In genomic region chr12:64679487-64679983, GRCh38 we compare ENCODE assay signal across 8 cellular contexts.
DNase-seq lines count a peak whose midpoint lies in the region; ATAC-seq and TF ChIP-seq lines count a peak whose summit lies in the region.

No MANE protein-coding gene starts in this region.

- H3K79me2 ChIP-seq in HCT116 (ENCODE audit: insufficient read depth, low read length): peaks cover 69% of the 10 kb centered on the region

- peaks cover 2 to 8% of the 10 kb centered on the region in 2 donors for H3K36me3 Mint-ChIP-seq in activated T-cell treated with anti-CD3 and anti-CD28 coated beads, Interleukin-2, amount 50 U/mL, for 72 hours (ENCODE audit: insufficient read depth in 2 of 2)

- no peaks in the 10 kb centered on the region for H3K9me2 ChIP-seq in HCT116 (ENCODE audit: insufficient read depth)

- H3K27me3 ChIP-seq in HCT116 (ENCODE audit: insufficient read depth, low read length) (no peaks in the 10 kb centered on the region), prostate gland (replicated peaks; ENCODE audit: insufficient read depth) (no peaks in the 10 kb centered on the region)

- TF ChIP-seq CTCF in AG10803 (conservative IDR thresholded peaks at IDR 0.05; ENCODE audit: low read length): no peak
- TF ChIP-seq CTCF in HCT116 (IDR thresholded peaks at IDR 0.05 in 2 of 3, conservative IDR thresholded peaks at IDR 0.05 in 1 of 3; ENCODE audit: borderline replicate concordance in 1 of 3, insufficient read depth in 1 of 3, low read depth in 2 of 3, low read length in 2 of 3): no peak
- no peak for TF ChIP-seq CTCF in fibroblast of mammary gland (conservative IDR thresholded peaks at IDR 0.05; ENCODE audit: control insufficient read depth, insufficient read depth, low read depth, low read length)
- no peak for TF ChIP-seq CTCF in prostate gland (IDR thresholded peaks at IDR 0.05)

- DNase-seq in AG10803 (ENCODE audit: low read depth) (peak; percentile 81), HCT116 (ENCODE audit: low read depth, low spot score) (peak; percentile 74), NCI-H460 (ENCODE audit: extremely low read depth, low read depth) (peak; percentile 95), fibroblast of mammary gland (ENCODE audit: low read depth) (peak; percentile 80), prostate gland (ENCODE audit: low spot score) (peak; percentile 74), iPS-NIHi11 (ENCODE audit: low spot score) (no peak)
- DNase-seq in activated T-cell treated with anti-CD3 and anti-CD28 coated beads, Interleukin-2, amount 50 U/mL, for 72 hours: peak; percentile 62 to 70

- H3K27ac ChIP-seq in HCT116 (ENCODE audit: low read depth, low read length) (peak overlapping the region; percentile 66), prostate gland (peak overlapping the region; percentile 35 to 36)

- H3K9me3 ChIP-seq in HCT116 (ENCODE audit: control insufficient read depth in 1 of 2, insufficient read depth in 1 of 2, low read depth in 1 of 2, low read length in 2 of 2) (no peaks in the 10 kb centered on the region), prostate gland (no peaks in the 10 kb centered on the region)

- peak overlapping the region; percentile 45 for H3K9ac ChIP-seq in HCT116 (ENCODE audit: low read length)

- peak overlapping the region; percentile 79 to 80 for H3K4me3 Mint-ChIP-seq in activated T-cell treated with anti-CD3 and anti-CD28 coated beads, Interleukin-2, amount 50 U/mL, for 72 hours

- H3K36me3 ChIP-seq in HCT116 (ENCODE audit: control insufficient read depth in 1 of 2, insufficient read depth in 2 of 2, low read length in 2 of 2) (0 out of 4 replicates have a peak, but pooled peaks cover 0 to 3% of the 10 kb centered on the region in 2 experiments), prostate gland (no peaks in the 10 kb centered on the region)

- ATAC-seq in HCT116 (peak; percentile 86), GM21381 (IDR thresholded peaks at IDR 0.05; ENCODE audit: unreplicated experiment) (no peak)
- ATAC-seq in activated T-cell treated with anti-CD3 and anti-CD28 coated beads, Interleukin-2, amount 50 U/mL, for 72 hours (replicated peaks in 1 of 2): peak; percentile 64 to 65

- CTCF ChIA-PET in HCT116 (lab: Charles Lee): interaction anchor here (1.3 to 1.5 kb wide), 3 partner anchors 17 to 130 kb away, joined by 3 to 6 read pairs (median 4); no protein-coding TSS in a partner anchor

- intact Hi-C loops in HCT116 (cut with micrococcal nuclease) (loop anchor here (2.0 kb wide), 1 partner anchor 71 kb away; no protein-coding TSS in a partner anchor), prostate gland (cut with DNase I) (no loop called here)

- TF ChIP-seq POLR2A in HCT116 (IDR thresholded peaks at IDR 0.05; ENCODE audit: borderline replicate concordance, extremely low read depth, insufficient read depth, insufficient read length) (no peak), prostate gland (IDR thresholded peaks at IDR 0.05) (no peak)

- no peaks in the 10 kb centered on the region for H4K20me1 ChIP-seq in HCT116 (ENCODE audit: insufficient read depth)

- no TSS peak for BruUV-seq in HCT116 (replicated peaks; lab: Mats Ljungman, UMichigan)

- H3K9me3 Mint-ChIP-seq in activated T-cell treated with anti-CD3 and anti-CD28 coated beads, Interleukin-2, amount 50 U/mL, for 72 hours: peaks cover 2 to 3% of the 10 kb centered on the region in 2 donors

- H3K27me3 Mint-ChIP-seq in activated T-cell treated with anti-CD3 and anti-CD28 coated beads, Interleukin-2, amount 50 U/mL, for 72 hours (ENCODE audit: low read depth): no peaks in the 10 kb centered on the region

- POLR2A ChIA-PET in HCT116 (lab: Charles Lee): interaction anchor here (0.8 kb wide), 1 partner anchor 10 kb away, joined by 5 read pairs; no protein-coding TSS in a partner anchor

- RAD21 ChIA-PET in HCT116 (lab: Charles Lee; ENCODE audit: low non-redundant PET in 1 of 2, low total read pairs in 2 of 2, uncharacterized antibody in 2 of 2, unreplicated experiment in 2 of 2): interaction anchor here in 1 of 2 experiments (1.2 kb wide), 1 partner anchor 130 kb away, joined by 3 read pairs; no protein-coding TSS in a partner anchor

- H3K4me3 ChIP-seq in AG10803 (ENCODE audit: low read length): peak overlapping the region; percentile 41
- H3K4me3 ChIP-seq in HCT116 (replicated peaks in 1 of 2; ENCODE audit: low read depth in 1 of 2, low read length in 2 of 2): peak overlapping the region; percentile 17 to 44
- peak overlapping the region; percentile 6 for H3K4me3 ChIP-seq in fibroblast of mammary gland (ENCODE audit: control insufficient read depth, low read depth, low read length)
- no peak overlapping the region for H3K4me3 ChIP-seq in prostate gland

- H3K27ac Mint-ChIP-seq in activated T-cell treated with anti-CD3 and anti-CD28 coated beads, Interleukin-2, amount 50 U/mL, for 72 hours: peak overlapping the region; percentile 87

- H2AFZ ChIP-seq in HCT116 (ENCODE audit: low read depth, low read length, poor library complexity, severe bottlenecking): no peak overlapping the region

- H3K4me2 ChIP-seq in HCT116 (ENCODE audit: low read length): peak overlapping the region; percentile 74

- H3K4me1 ChIP-seq in HCT116 (ENCODE audit: control insufficient read depth in 1 of 2, insufficient read depth in 2 of 2, low read length in 2 of 2): peaks cover 64 to 73% of the 10 kb centered on the region in 2 experiments
- no peaks in the 10 kb centered on the region for H3K4me1 ChIP-seq in prostate gland (replicated peaks)

- 34% methylated on average over 8 of the region's 8 CpGs for whole genome bisulfite sequencing in prostate gland

- TF ChIP-seq RAD21 in HCT116 (IDR thresholded peaks at IDR 0.05; ENCODE audit: low read depth): 0 out of 2 replicates have a peak, but pooled peaks have one; percentile 3

- H3K4me1 Mint-ChIP-seq in activated T-cell treated with anti-CD3 and anti-CD28 coated beads, Interleukin-2, amount 50 U/mL, for 72 hours (ENCODE audit: low read depth): peaks cover 94% of the 10 kb centered on the region

TF ChIP-seq in HCT116, 20 proteins besides CTCF, POLR2A, EP300 and RAD21 (continues in another document):
- TF ChIP-seq CBX3 (IDR thresholded peaks at IDR 0.05; ENCODE audit: low read depth) (no peak; the same call in 1 of the 2 replicates), FOSL1 (IDR thresholded peaks at IDR 0.05; ENCODE audit: low read depth) (peak; percentile 40; the same call in 1 of the 2 replicates), CEBPB (IDR thresholded peaks at IDR 0.05; ENCODE audit: low read depth) (peak; percentile 77), ATF3 (IDR thresholded peaks at IDR 0.05) (no peak), TCF7L2 (IDR thresholded peaks at IDR 0.05; ENCODE audit: borderline replicate concordance, extremely low read depth, insufficient read depth, insufficient read length) (no peak), EZH2 (IDR thresholded peaks at IDR 0.05) (no peak), POLR2AphosphoS5 (IDR thresholded peaks at IDR 0.05; ENCODE audit: low read depth, low read length) (peak; percentile 38; the same call in 1 of the 2 replicates), YY1 (IDR thresholded peaks at IDR 0.05; ENCODE audit: extremely low read depth, insufficient replicate concordance, low read depth, low read length) (no peak), EGR1 (IDR thresholded peaks at IDR 0.05; ENCODE audit: low read depth) (no peak), SP1 (IDR thresholded peaks at IDR 0.05; ENCODE audit: low read depth) (no peak)
- TF ChIP-seq, protein P1, sequence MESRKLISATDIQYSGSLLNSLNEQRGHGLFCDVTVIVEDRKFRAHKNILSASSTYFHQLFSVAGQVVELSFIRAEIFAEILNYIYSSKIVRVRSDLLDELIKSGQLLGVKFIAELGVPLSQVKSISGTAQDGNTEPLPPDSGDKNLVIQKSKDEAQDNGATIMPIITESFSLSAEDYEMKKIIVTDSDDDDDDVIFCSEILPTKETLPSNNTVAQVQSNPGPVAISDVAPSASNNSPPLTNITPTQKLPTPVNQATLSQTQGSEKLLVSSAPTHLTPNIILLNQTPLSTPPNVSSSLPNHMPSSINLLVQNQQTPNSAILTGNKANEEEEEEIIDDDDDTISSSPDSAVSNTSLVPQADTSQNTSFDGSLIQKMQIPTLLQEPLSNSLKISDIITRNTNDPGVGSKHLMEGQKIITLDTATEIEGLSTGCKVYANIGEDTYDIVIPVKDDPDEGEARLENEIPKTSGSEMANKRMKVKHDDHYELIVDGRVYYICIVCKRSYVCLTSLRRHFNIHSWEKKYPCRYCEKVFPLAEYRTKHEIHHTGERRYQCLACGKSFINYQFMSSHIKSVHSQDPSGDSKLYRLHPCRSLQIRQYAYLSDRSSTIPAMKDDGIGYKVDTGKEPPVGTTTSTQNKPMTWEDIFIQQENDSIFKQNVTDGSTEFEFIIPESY (IDR thresholded peaks at IDR 0.05; ENCODE audit: extremely low read depth, insufficient replicate concordance, low read length): no peak
- TF ChIP-seq, protein P2, sequence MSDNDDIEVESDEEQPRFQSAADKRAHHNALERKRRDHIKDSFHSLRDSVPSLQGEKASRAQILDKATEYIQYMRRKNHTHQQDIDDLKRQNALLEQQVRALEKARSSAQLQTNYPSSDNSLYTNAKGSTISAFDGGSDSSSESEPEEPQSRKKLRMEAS (IDR thresholded peaks at IDR 0.05): no peak

Comparison
In these comparisons a context has a peak if more than half of its experiments do, and no peak if none do; other contexts are left out.
1. H3K4me3 ChIP-seq: peak in AG10803 (single experiment), HCT116 (2 of 2) and fibroblast of mammary gland (single experiment); none in prostate gland (0 of 2).